ENCODE assay signal across 24 cellular contexts in the genomic region with DNA sequence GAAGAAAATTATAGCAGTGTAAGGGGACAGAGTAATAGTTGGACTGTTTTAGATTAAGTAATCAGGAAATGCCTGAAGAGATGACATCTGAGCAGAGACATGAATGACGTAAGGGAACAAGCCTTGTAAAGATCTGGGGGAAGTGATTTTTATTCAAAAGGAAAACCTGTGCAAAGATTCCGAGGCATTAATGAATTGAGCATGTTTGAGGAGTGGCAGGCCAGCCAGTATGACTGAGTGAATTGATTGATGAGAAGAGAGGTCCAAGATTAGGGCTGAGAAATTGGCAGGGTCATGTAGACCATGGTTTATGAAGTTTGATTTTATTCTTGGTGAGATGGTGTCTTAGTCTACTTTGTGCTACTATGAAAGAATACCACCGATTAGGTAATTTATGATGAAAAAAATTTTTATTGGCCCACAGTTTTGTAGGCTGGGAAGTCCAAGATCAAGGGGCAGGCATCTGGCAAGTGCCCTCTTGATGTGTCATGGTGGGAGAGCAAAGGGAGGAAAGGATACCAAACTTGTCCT.
DNase-seq lines count a peak whose midpoint lies in the region; FAIRE-seq and TF ChIP-seq lines count a peak whose summit lies in the region.
"Had no signal": no experiment of that assay in that cellular context is flagged by ENCODE, and none has a peak within 500 bp of the region (broad histone marks: within the 10 kb centered on the region; RNA-seq: fewer than 3 reads in every experiment).

No MANE protein-coding gene starts in this region.

- H3K27me3 ChIP-seq in ACC112 (ENCODE audit: insufficient read depth, low read length) (no peaks in the 10 kb centered on the region), bronchial epithelial cell (ENCODE audit: control insufficient read depth, insufficient read depth, low read length) (no peaks in the 10 kb centered on the region)
- H3K27me3 ChIP-seq: heart left ventricle, transverse colon had no signal

- TF ChIP-seq CTCF in bronchial epithelial cell (IDR thresholded peaks at IDR 0.05; ENCODE audit: insufficient read depth, low read length, severe bottlenecking) (no peak), foreskin fibroblast (IDR thresholded peaks at IDR 0.05; ENCODE audit: low read depth, low read length) (no peak)

- H3K27ac ChIP-seq in ACC112 (ENCODE audit: low read depth, low read length) = peak overlapping the region; percentile 24; the same call in 1 of the 2 replicates
- H3K27ac ChIP-seq: heart left ventricle, prostate gland, transverse colon had no signal

- H3K4me1 ChIP-seq in ACC112 (ENCODE audit: control insufficient read depth, insufficient read depth, low read length, unreplicated experiment) = peaks cover 12% of the 10 kb centered on the region
- H3K4me1 ChIP-seq: heart left ventricle, prostate gland, transverse colon had no signal

- no peak for FAIRE-seq in bronchial epithelial cell (lab: Jason Lieb, UNC)
- FAIRE-seq: small intestine had no signal

- H3K79me2 ChIP-seq in ACC112 (ENCODE audit: control insufficient read depth, insufficient read depth, low read length, unreplicated experiment) = no peaks in the 10 kb centered on the region

- DNase-seq in HS-5 (ENCODE audit: low read depth) (peak; percentile 47), bronchial epithelial cell (ENCODE audit: low read depth) (peak; percentile 73), foreskin fibroblast (peak; percentile 48 to 71), HPDE6-E6E7 (ENCODE audit: extremely low spot score) (no peak), NCI-H187 treated with DMSO at 0.1 percent for 48 hours (lab: John Stamatoyannopoulos, UW) (no peak), COLO829 (ENCODE audit: low spot score) (no peak), HuH-7.5 (ENCODE audit: low spot score) (no peak)
- DNase-seq: activated CD4-positive, CD25-positive, alpha-beta regulatory T cell; activated CD8-positive, alpha-beta T cell treated with anti-CD3 and anti-CD28 coated beads, Interleukin-2, amount 10 ng/mL, durations not matched to agents 7 days and 5 days; activated naive CD4-positive, alpha-beta T cell; activated T-cell treated with anti-CD3 and anti-CD28 coated beads, Interleukin-2, amount 50 U/mL, for 1 hour; amniotic stem cell; CD4-positive, alpha-beta T cell; central memory CD4-positive, alpha-beta T cell; DMS53; heart left ventricle; NCI-H1092; NCI-H2029 treated with DMSO at 0.1 percent for 48 hours; NCI-H446; small intestine; stimulated activated CD4-positive, alpha-beta T cell treated with anti-CD3 and anti-CD28 coated beads, Interleukin-4, amount 100 ng/mL, for 1 hour; transverse colon had no signal

- H2AFZ ChIP-seq in ACC112 (ENCODE audit: low read length, unreplicated experiment) = peak overlapping the region; percentile 9

- no peaks in the 10 kb centered on the region for H3K36me3 ChIP-seq in ACC112 (ENCODE audit: insufficient read depth, low read length)
- H3K36me3 ChIP-seq in bronchial epithelial cell (ENCODE audit: control insufficient read depth, insufficient read depth, low read length) = no peaks in the 10 kb centered on the region
- H3K36me3 ChIP-seq: heart left ventricle, prostate gland, transverse colon had no signal

- H3K4me3 ChIP-seq in ACC112 (ENCODE audit: low read depth, low read length) (no peak overlapping the region), bronchial epithelial cell (ENCODE audit: low read depth, low read length) (no peak overlapping the region), foreskin fibroblast (ENCODE audit: low read depth in 1 of 2, low read length in 2 of 2) (no peak overlapping the region)
- H3K4me3 ChIP-seq: heart left ventricle, prostate gland, transverse colon had no signal

Comparison
In these comparisons a context has a peak if more than half of its experiments do, and no peak if none do; other contexts are left out.
1. DNase-seq: peak in HS-5 (single experiment), bronchial epithelial cell (single experiment) and foreskin fibroblast (2 of 2); none in HPDE6-E6E7 (single experiment), NCI-H187 treated with DMSO at 0.1 percent for 48 hours (single experiment), COLO829 (single experiment) and HuH-7.5 (single experiment).